ENCODE assay signal across 9 cellular contexts in genomic region chr9:13568446-13568845, GRCh38.
DNase-seq lines count a peak whose midpoint lies in the region; ATAC-seq and TF ChIP-seq lines count a peak whose summit lies in the region.
"Had no signal": no experiment of that assay in that cellular context is flagged by ENCODE, and none has a peak within 500 bp of the region (broad histone marks: within the 10 kb centered on the region; RNA-seq: fewer than 3 reads in every experiment).

No MANE protein-coding gene starts in this region.

- DNase-seq in SHP77 (lab: John Stamatoyannopoulos, UW), result peak; percentile 22 to 53
- no peak for DNase-seq in SHP77 treated with DMSO at 0.1 percent for 48 hours (lab: John Stamatoyannopoulos, UW)
- DNase-seq in coronary artery (ENCODE audit: low spot score), result no peak
- no peak for DNase-seq in lower lobe of right lung
- DNase-seq in type B pancreatic cell (ENCODE audit: extremely low spot score, unreplicated experiment), result no peak
- no peak for DNase-seq in stimulated activated naive CD4-positive, alpha-beta T cell (lab: John Stamatoyannopoulos, UW)

- H3K27ac ChIP-seq in coronary artery (peak overlapping the region; percentile 88 to 92), lower lobe of right lung (peak overlapping the region; percentile 71)

- ATAC-seq in lower lobe of right lung (no peak), GM21528 (IDR thresholded peaks at IDR 0.05; ENCODE audit: low FRiP score, unreplicated experiment) (no peak), GM21515 (IDR thresholded peaks at IDR 0.05; ENCODE audit: unreplicated experiment) (no peak)
- ATAC-seq: HCT116 had no signal

- peak overlapping the region; percentile 66 for H3K4me3 ChIP-seq in coronary artery
- H3K4me3 ChIP-seq in lower lobe of right lung, result peak overlapping the region; percentile 31

- peaks cover 20% of the 10 kb centered on the region for H3K27me3 Mint-ChIP-seq in type B pancreatic cell

- H3K9me3 Mint-ChIP-seq in type B pancreatic cell, result no peaks in the 10 kb centered on the region

- TF ChIP-seq CTCF in coronary artery (IDR thresholded peaks at IDR 0.05) (no peak), lower lobe of right lung (IDR thresholded peaks at IDR 0.05) (no peak), type B pancreatic cell (conservative IDR thresholded peaks at IDR 0.05) (no peak)

- peaks cover 9% of the 10 kb centered on the region for H3K4me1 ChIP-seq in lower lobe of right lung

- intact Hi-C loops in lower lobe of right lung (cut with DNase I), result no loop called here

- peak overlapping the region; percentile 2 for H3K27ac Mint-ChIP-seq in type B pancreatic cell

- no peaks in the 10 kb centered on the region for H3K36me3 Mint-ChIP-seq in type B pancreatic cell

- H3K36me3 ChIP-seq in lower lobe of right lung, result no peaks in the 10 kb centered on the region

- H3K4me3 Mint-ChIP-seq in type B pancreatic cell, result peak overlapping the region; percentile 68

- no peaks in the 10 kb centered on the region for H3K27me3 ChIP-seq in lower lobe of right lung (ENCODE audit: low read depth)

- H3K4me1 Mint-ChIP-seq in type B pancreatic cell (ENCODE audit: unreplicated experiment), result peaks cover 20% of the 10 kb centered on the region

- H3K9me3 ChIP-seq in lower lobe of right lung, result no peaks in the 10 kb centered on the region

Comparison
In these comparisons a context has a peak if more than half of its experiments do, and no peak if none do; other contexts are left out.
1. DNase-seq: peak in SHP77 (2 of 2); none in SHP77 treated with DMSO at 0.1 percent for 48 hours (single experiment), coronary artery (single experiment), lower lobe of right lung (single experiment), type B pancreatic cell (single experiment) and stimulated activated naive CD4-positive, alpha-beta T cell (0 of 6).